Comparison of ENCODE assay signal across 8 cellular contexts in the genomic region with DNA sequence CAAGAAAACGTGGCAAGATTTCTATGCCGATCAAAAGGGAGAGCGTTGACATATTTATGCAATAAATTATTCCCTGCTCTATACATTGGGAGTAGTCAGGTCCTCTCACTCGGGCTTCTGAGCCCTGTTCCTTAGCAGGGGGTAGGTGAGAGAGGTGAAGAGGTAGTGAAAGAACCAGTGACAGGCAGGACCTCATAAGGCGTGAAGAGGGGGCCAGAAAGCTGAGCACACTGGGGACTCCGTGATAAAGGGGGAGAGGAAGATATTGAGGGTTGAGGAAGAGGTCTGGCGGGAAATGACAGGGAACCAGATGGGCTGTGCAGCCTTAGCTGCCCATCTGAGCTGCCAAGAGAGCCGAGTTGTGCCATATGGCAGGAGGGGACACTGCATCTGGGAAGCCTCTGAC. TPM values are rescaled to one million over a fixed set of nuclear protein-coding genes. Genes with fewer than 3 reads are reported as not detected.
DNase-seq lines count a peak whose midpoint lies in the region; ATAC-seq and TF ChIP-seq lines count a peak whose summit lies in the region.

No MANE protein-coding gene starts in this region.

- DNase-seq in AG10803 (ENCODE audit: low read depth) (no peak), HT-29 (ENCODE audit: low spot score) (peak; percentile 18), astrocyte of the cerebellum (ENCODE audit: low read depth) (no peak), globus pallidus (ENCODE audit: low spot score) (no peak), KG1 (lab: John Stamatoyannopoulos, UW) (no peak)
- no peak for DNase-seq in NK-92 treated with Interleukin-12 subunit alpha and Interleukin-12 subunit beta, amount 100 ng/mL, for 24 hours (lab: John Stamatoyannopoulos, UW)

- in situ Hi-C loops in astrocyte of the cerebellum (cut with HindIII; ENCODE audit: low sequenced_read_pairs), result no loop called here

- H3K4me3 ChIP-seq in AG10803 (ENCODE audit: low read length) (peak overlapping the region; percentile 60), astrocyte of the cerebellum (ENCODE audit: low read depth, low read length) (peak overlapping the region; percentile 48), mononuclear cell (ENCODE audit: low read length) (peak overlapping the region; percentile 34)

- TF ChIP-seq CTCF in AG10803 (conservative IDR thresholded peaks at IDR 0.05; ENCODE audit: low read length) (no peak), astrocyte of the cerebellum (IDR thresholded peaks at IDR 0.05; ENCODE audit: low read depth, low read length, missing control alignments) (no peak)

- H3K9me3 ChIP-seq in mononuclear cell (ENCODE audit: low read depth, low read length), result no peaks in the 10 kb centered on the region

- peaks cover 33% of the 10 kb centered on the region for H3K4me1 ChIP-seq in mononuclear cell (ENCODE audit: insufficient read depth, low read length)

- peaks cover 87% of the 10 kb centered on the region for H3K27me3 ChIP-seq in mononuclear cell (ENCODE audit: insufficient read depth, low read length)

- ATAC-seq in GM19035 (IDR thresholded peaks at IDR 0.05; ENCODE audit: unreplicated experiment), result peak; percentile 7

RNA-seq across cellular contexts. Expression of a gene that starts 0.7 kb away (rescaled TPM):
- not detected in 2 replicates for total RNA-seq in HT-29 (2014; rRNA removed; shearing (Covaris generic))
- total RNA-seq in mononuclear cell, result not detected

RNA-seq across cellular contexts. Expression of a gene that starts 13.7 kb away (rescaled TPM):
- total RNA-seq in HT-29 (2014; rRNA removed; shearing (Covaris generic)), result 0.37 and 0.94 TPM in 2 replicates
- total RNA-seq in mononuclear cell, result 0.10 TPM

RNA-seq across cellular contexts. Expression of a gene that starts 53.4 kb away (rescaled TPM):
- total RNA-seq in HT-29 (2014; rRNA removed; shearing (Covaris generic)), result 4.1 and 4.4 TPM in 2 replicates
- not detected for total RNA-seq in mononuclear cell

RNA-seq across cellular contexts. Expression of a gene that starts 59.7 kb away (rescaled TPM):
- total RNA-seq in HT-29 (2014; rRNA removed; shearing (Covaris generic)), result 12.4 and 13.0 TPM in 2 replicates
- not detected for total RNA-seq in mononuclear cell
